In the genomic region with DNA sequence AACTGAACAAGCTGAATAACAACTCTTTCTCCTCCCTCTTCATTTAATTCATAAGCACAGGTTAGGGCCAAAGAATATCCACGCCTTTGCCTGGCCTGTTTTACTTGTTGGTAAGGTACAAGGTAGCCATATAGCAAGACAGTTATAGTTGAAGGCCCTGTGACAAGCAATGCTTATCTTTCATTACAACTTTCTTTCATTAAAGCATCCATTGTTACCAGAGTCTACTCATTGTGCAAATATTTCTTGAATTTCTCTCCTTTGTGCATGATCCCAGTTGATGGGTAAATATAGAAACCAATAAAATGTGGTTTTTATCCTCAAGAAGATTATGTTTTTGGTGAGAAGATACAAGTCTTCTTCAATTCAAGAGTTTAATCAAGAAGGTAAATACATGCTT, we compare ENCODE assay signal across 24 cellular contexts.
DNase-seq lines count a peak whose midpoint lies in the region; ATAC-seq, FAIRE-seq and TF ChIP-seq lines count a peak whose summit lies in the region.
"Had no signal": no experiment of that assay in that cellular context is flagged by ENCODE, and none has a peak within 500 bp of the region (broad histone marks: within the 10 kb centered on the region; RNA-seq: fewer than 3 reads in every experiment).

No MANE protein-coding gene starts in this region.

- no peak for TF ChIP-seq POLR2A in endothelial cell of umbilical vein (IDR thresholded peaks at IDR 0.05; ENCODE audit: low read depth, low read length)

- H3K4me1 ChIP-seq in PC-3 (ENCODE audit: insufficient read depth, low read length) (peaks cover 22% of the 10 kb centered on the region), endothelial cell of umbilical vein (ENCODE audit: control insufficient read depth, extremely low read depth, insufficient read depth, low read length) (peaks cover 16% of the 10 kb centered on the region), skeletal muscle satellite cell (ENCODE audit: control insufficient read depth, insufficient read depth, low read length) (peaks cover 29% of the 10 kb centered on the region), A673 (ENCODE audit: insufficient read depth, low read length, poor library complexity, severe bottlenecking) (peaks cover 5% of the 10 kb centered on the region)
- H3K4me1 ChIP-seq: ascending aorta, colonic mucosa, pancreas, thyroid gland had no signal

- dilution Hi-C loops in endothelial cell of umbilical vein (cut with MboI; ENCODE audit: extremely low pct_ligation_motif_present, low sequenced_read_pairs) = no loop called here

- H3K9me1 ChIP-seq in endothelial cell of umbilical vein (replicated peaks; ENCODE audit: control insufficient read depth, extremely low read depth, insufficient read depth, low read length) = no peaks in the 10 kb centered on the region

- no peak overlapping the region for H3K9ac ChIP-seq in PC-3 (ENCODE audit: low read length)
- H3K9ac ChIP-seq in endothelial cell of umbilical vein (replicated peaks; ENCODE audit: extremely low read depth, insufficient read depth, low read length) = no peak overlapping the region
- no peak overlapping the region for H3K9ac ChIP-seq in skeletal muscle satellite cell (ENCODE audit: low read depth, low read length)
- H3K9ac ChIP-seq: BLaER1 treated with 17β-estradiol and CSF1 and Interleukin-3, amounts not matched to agents 10 nM and 100 nM had no signal

- CTCF ChIA-PET in PC-3 (lab: Charles Lee) (no interaction called here), endothelial cell of umbilical vein (lab: Charles Lee) (interaction anchor here (0.5 to 1.4 kb wide), 2 partner anchors 10 to 11 kb away, joined by 3 to 4 read pairs; no protein-coding TSS in a partner anchor), A673 (lab: Charles Lee) (no interaction called here)

- H3K27ac ChIP-seq in PC-3 (ENCODE audit: low read length) = peak overlapping the region; percentile 40
- H3K27ac ChIP-seq in endothelial cell of umbilical vein (ENCODE audit: insufficient read depth, low read depth, low read length) = no peak overlapping the region
- no peak overlapping the region for H3K27ac ChIP-seq in A673 (ENCODE audit: low read depth, low read length, poor library complexity, severe bottlenecking)
- H3K27ac ChIP-seq: ascending aorta; BLaER1 treated with 17β-estradiol and CSF1 and Interleukin-3, amounts not matched to agents 10 nM and 100 nM; colonic mucosa; foreskin keratinocyte; pancreas; thyroid gland had no signal

- intact Hi-C loops in PC-3 (cut with micrococcal nuclease) (no loop called here), endothelial cell of umbilical vein (cut with micrococcal nuclease) (no loop called here), A673 (cut with micrococcal nuclease; ENCODE audit: unreplicated experiment) (no loop called here)

- H4K20me1 ChIP-seq in PC-3 (ENCODE audit: low read length) (no peaks in the 10 kb centered on the region), endothelial cell of umbilical vein (replicated peaks; ENCODE audit: control insufficient read depth, extremely low read depth, insufficient read depth, low read length) (no peaks in the 10 kb centered on the region)
- H4K20me1 ChIP-seq: BLaER1 treated with 17β-estradiol and CSF1 and Interleukin-3, amounts not matched to agents 10 nM and 100 nM had no signal

- H3F3A ChIP-seq in PC-3 (ENCODE audit: low read length, unreplicated experiment) = no peaks in the 10 kb centered on the region

- no peak for FAIRE-seq in endothelial cell of umbilical vein (lab: Jason Lieb, UNC)
- FAIRE-seq: pancreas had no signal

- peak; percentile 95 for ATAC-seq in PC-3
- no peak for ATAC-seq in GM21423 (IDR thresholded peaks at IDR 0.05; ENCODE audit: unreplicated experiment)
- no peak for ATAC-seq in omental fat pad (ENCODE audit: low FRiP score)
- ATAC-seq: foreskin keratinocyte, pancreas, sciatic nerve, WTC11 had no signal

- H2AFZ ChIP-seq in PC-3 (ENCODE audit: low read length) (no peak overlapping the region), endothelial cell of umbilical vein (ENCODE audit: low read depth, low read length) (peak overlapping the region; percentile 29)

- POLR2A ChIA-PET in PC-3 (lab: Charles Lee; ENCODE audit: unreplicated experiment) (no interaction called here), endothelial cell of umbilical vein (lab: Charles Lee) (no interaction called here), A673 (lab: Charles Lee; ENCODE audit: low non-redundant PET) (no interaction called here)

- no TSS peak for BruUV-seq in PC-3 (replicated peaks; lab: Mats Ljungman, UMichigan)
- BruUV-seq in endothelial cell of umbilical vein (replicated peaks; lab: Mats Ljungman, UMichigan) = no TSS peak
- no TSS peak for BruUV-seq in A673 (replicated peaks; lab: Mats Ljungman, UMichigan)

- no peaks in the 10 kb centered on the region for H3K9me3 ChIP-seq in PC-3 (ENCODE audit: low read length)
- no peaks in the 10 kb centered on the region for H3K9me3 ChIP-seq in endothelial cell of umbilical vein (replicated peaks; ENCODE audit: control insufficient read depth, insufficient read depth, low read length)
- H3K9me3 ChIP-seq in skeletal muscle satellite cell (replicated peaks; ENCODE audit: low read length) = no peaks in the 10 kb centered on the region
- H3K9me3 ChIP-seq in A673 (ENCODE audit: low read depth, low read length, poor library complexity, severe bottlenecking) = no peaks in the 10 kb centered on the region
- H3K9me3 ChIP-seq: ascending aorta; BLaER1 treated with 17β-estradiol and CSF1 and Interleukin-3, amounts not matched to agents 10 nM and 100 nM; colonic mucosa; pancreas; thyroid gland had no signal

- DNase-seq in EH (ENCODE audit: low read depth) = peak; percentile 67
- peak; percentile 72 for DNase-seq in PC-3
- no peak for DNase-seq in endothelial cell of umbilical vein (ENCODE audit: low read depth, low spot score)
- DNase-seq in A673 (ENCODE audit: low spot score) = no peak
- DNase-seq in omental fat pad (ENCODE audit: low spot score) = no peak
- DNase-seq: activated CD4-positive, alpha-beta memory T cell treated with anti-CD3 and anti-CD28 coated beads for 36 hours; activated T-cell treated with anti-CD3 and anti-CD28 coated beads for 4 hours; colonic mucosa; DMS79; KBM-7; NCI-H1048; NCI-H2081; pancreas; stimulated activated CD4-positive, alpha-beta T cell treated with anti-CD3 and anti-CD28 coated beads, Interleukin-1b, Interleukin-23, amount 100 ng/mL, for 48 hours; stimulated activated naive CD4-positive, alpha-beta T cell treated with Interleukin-2 at 50 U/mL for 16 hours; T-helper 2 cell; thyroid gland had no signal

- H3K27me3 ChIP-seq in PC-3 (ENCODE audit: low read length) (no peaks in the 10 kb centered on the region), endothelial cell of umbilical vein (ENCODE audit: control insufficient read depth in 2 of 2, insufficient read depth in 2 of 2, low read length in 2 of 2) (no peaks in the 10 kb centered on the region), skeletal muscle satellite cell (ENCODE audit: control insufficient read depth, insufficient read depth, low read length) (no peaks in the 10 kb centered on the region), A673 (replicated peaks; ENCODE audit: insufficient read depth, low read depth, low read length, poor library complexity) (no peaks in the 10 kb centered on the region)
- H3K27me3 ChIP-seq: ascending aorta; BLaER1 treated with 17β-estradiol and CSF1 and Interleukin-3, amounts not matched to agents 10 nM and 100 nM; colonic mucosa; foreskin keratinocyte; pancreas; thyroid gland had no signal

- no peaks in the 10 kb centered on the region for H3K79me2 ChIP-seq in PC-3 (ENCODE audit: low read length)
- no peaks in the 10 kb centered on the region for H3K79me2 ChIP-seq in endothelial cell of umbilical vein (ENCODE audit: control insufficient read depth, insufficient read depth, low read length)

- H3K4me2 ChIP-seq in PC-3 (ENCODE audit: low read length) (peak overlapping the region; percentile 42), endothelial cell of umbilical vein (ENCODE audit: insufficient read depth, low read length) (no peak overlapping the region), skeletal muscle satellite cell (ENCODE audit: low read length) (peak overlapping the region; percentile 10)
- H3K4me2 ChIP-seq: BLaER1 treated with 17β-estradiol and CSF1 and Interleukin-3, amounts not matched to agents 10 nM and 100 nM had no signal

- H3K9me2 ChIP-seq in PC-3 (replicated peaks; ENCODE audit: low read length) = no peaks in the 10 kb centered on the region

- H3K4me3 ChIP-seq in PC-3 (ENCODE audit: low read length) (no peak overlapping the region), endothelial cell of umbilical vein (replicated peaks in 1 of 3; ENCODE audit: insufficient read depth in 1 of 3, low read depth in 1 of 3, low read length in 3 of 3) (no peak overlapping the region), skeletal muscle satellite cell (ENCODE audit: low read length) (no peak overlapping the region), A673 (ENCODE audit: low read depth, low read length, poor library complexity, severe bottlenecking) (no peak overlapping the region)
- H3K4me3 ChIP-seq: ascending aorta; BLaER1 treated with 17β-estradiol and CSF1 and Interleukin-3, amounts not matched to agents 10 nM and 100 nM; colonic mucosa; pancreas; thyroid gland had no signal

- TF ChIP-seq CTCF in PC-3 (conservative IDR thresholded peaks at IDR 0.05; ENCODE audit: low read depth, low read length) (no peak), endothelial cell of umbilical vein (IDR thresholded peaks at IDR 0.05; ENCODE audit: extremely low read depth in 1 of 2, insufficient read depth in 1 of 2, low read depth in 1 of 2, low read length in 2 of 2) (no peak), A673 (conservative IDR thresholded peaks at IDR 0.05; ENCODE audit: low read depth, low read length) (no peak), omental fat pad (IDR thresholded peaks at IDR 0.05) (no peak)

- no peaks in the 10 kb centered on the region for H3K36me3 ChIP-seq in PC-3 (ENCODE audit: low read depth, low read length)
- no peaks in the 10 kb centered on the region for H3K36me3 ChIP-seq in endothelial cell of umbilical vein (ENCODE audit: control insufficient read depth in 2 of 2, extremely low read depth in 1 of 2, insufficient read depth in 2 of 2, low read length in 2 of 2)
- no peaks in the 10 kb centered on the region for H3K36me3 ChIP-seq in skeletal muscle satellite cell (ENCODE audit: insufficient read depth, low read length)
- H3K36me3 ChIP-seq in A673 (ENCODE audit: insufficient read depth, low read length, poor library complexity, severe bottlenecking) = no peaks in the 10 kb centered on the region
- H3K36me3 ChIP-seq: ascending aorta; BLaER1 treated with 17β-estradiol and CSF1 and Interleukin-3, amounts not matched to agents 10 nM and 100 nM; colonic mucosa; pancreas; thyroid gland had no signal

TF ChIP-seq in endothelial cell of umbilical vein, 7 proteins besides CTCF, POLR2A, EP300 and RAD21 (continues in another document):
- no peak for TF ChIP-seq JUN (IDR thresholded peaks at IDR 0.05; ENCODE audit: borderline replicate concordance, insufficient read depth, insufficient read length, low read depth)
- TF ChIP-seq MYC (IDR thresholded peaks at IDR 0.05; ENCODE audit: low read depth, low read length) = no peak
- TF ChIP-seq, protein P1, sequence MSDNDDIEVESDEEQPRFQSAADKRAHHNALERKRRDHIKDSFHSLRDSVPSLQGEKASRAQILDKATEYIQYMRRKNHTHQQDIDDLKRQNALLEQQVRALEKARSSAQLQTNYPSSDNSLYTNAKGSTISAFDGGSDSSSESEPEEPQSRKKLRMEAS (IDR thresholded peaks at IDR 0.05; ENCODE audit: insufficient read depth, insufficient read length) = no peak
- TF ChIP-seq EZH2 (IDR thresholded peaks at IDR 0.05; ENCODE audit: borderline replicate concordance, low read depth, low read length, severe bottlenecking) = no peak

Comparison
In these comparisons a context has a peak if more than half of its experiments do, and no peak if none do; other contexts are left out.
1. DNase-seq: peak in EH (single experiment) and PC-3 (single experiment); none in endothelial cell of umbilical vein (single experiment), A673 (single experiment) and omental fat pad (single experiment).